7 cellular contexts compared by ENCODE assay signal in genomic region chr17:39400547-39401411, GRCh38. TPM values are rescaled to one million over a fixed set of nuclear protein-coding genes. Genes with fewer than 3 reads are reported as not detected.
DNase-seq lines count a peak whose midpoint lies in the region; ATAC-seq and TF ChIP-seq lines count a peak whose summit lies in the region.

No MANE protein-coding gene starts in this region.

- TF ChIP-seq CTCF in GM12875 (IDR thresholded peaks at IDR 0.05; ENCODE audit: borderline replicate concordance, insufficient read depth, low read depth, low read length), result no peak
- no peak for TF ChIP-seq CTCF in WI38 (IDR thresholded peaks at IDR 0.05; ENCODE audit: low read depth, low read length)
- TF ChIP-seq CTCF in fibroblast of mammary gland (conservative IDR thresholded peaks at IDR 0.05; ENCODE audit: control insufficient read depth, insufficient read depth, low read depth, low read length), result no peak

- H3K36me3 Mint-ChIP-seq in natural killer cell treated with Interleukin-12 subunit alpha and Interleukin-12 subunit beta and Interleukin-15 and Interleukin-18, amount 100 ng/mL, for 72 hours, result no peaks in the 10 kb centered on the region

- no peaks in the 10 kb centered on the region for H3K9me3 Mint-ChIP-seq in natural killer cell treated with Interleukin-12 subunit alpha and Interleukin-12 subunit beta and Interleukin-15 and Interleukin-18, amount 100 ng/mL, for 72 hours

- H3K4me3 ChIP-seq in GM12875 (ENCODE audit: low read depth, low read length) (peak overlapping the region; percentile 98), WI38 (ENCODE audit: low read depth, low read length) (peak overlapping the region; percentile 86), fibroblast of mammary gland (ENCODE audit: control insufficient read depth, low read depth, low read length) (peak overlapping the region; percentile 82)

- ATAC-seq in HG03175 (IDR thresholded peaks at IDR 0.05; ENCODE audit: unreplicated experiment), result peak; percentile 37
- peak in 1 of 2 donors; percentile 3 for ATAC-seq in natural killer cell treated with Interleukin-12 subunit alpha and Interleukin-12 subunit beta and Interleukin-15 and Interleukin-18, amount 100 ng/mL, for 72 hours
- no peak for ATAC-seq in HG02610 (IDR thresholded peaks at IDR 0.05; ENCODE audit: unreplicated experiment)

- H3K27me3 Mint-ChIP-seq in natural killer cell treated with Interleukin-12 subunit alpha and Interleukin-12 subunit beta and Interleukin-15 and Interleukin-18, amount 100 ng/mL, for 72 hours, result no peaks in the 10 kb centered on the region

- peaks cover 30 to 38% of the 10 kb centered on the region in 2 donors for H3K4me1 Mint-ChIP-seq in natural killer cell treated with Interleukin-12 subunit alpha and Interleukin-12 subunit beta and Interleukin-15 and Interleukin-18, amount 100 ng/mL, for 72 hours (ENCODE audit: low read depth in 2 of 2)

- peak overlapping the region; percentile 98 for H3K4me3 Mint-ChIP-seq in natural killer cell treated with Interleukin-12 subunit alpha and Interleukin-12 subunit beta and Interleukin-15 and Interleukin-18, amount 100 ng/mL, for 72 hours

- H3K27ac Mint-ChIP-seq in natural killer cell treated with Interleukin-12 subunit alpha and Interleukin-12 subunit beta and Interleukin-15 and Interleukin-18, amount 100 ng/mL, for 72 hours, result peak overlapping the region; percentile 76 to 93

- no peak for DNase-seq in fibroblast of mammary gland (ENCODE audit: low read depth)
- DNase-seq in natural killer cell treated with Interleukin-12 subunit alpha and Interleukin-12 subunit beta and Interleukin-15 and Interleukin-18, amount 100 ng/mL, for 72 hours (ENCODE audit: low spot score), result no peak
- no peak for DNase-seq in KG1 (lab: John Stamatoyannopoulos, UW)

RNA-seq across cellular contexts. Expression of gene FBXL20, which starts 0.6 kb away (rescaled TPM):
- total RNA-seq in natural killer cell treated with Interleukin-12 subunit alpha and Interleukin-12 subunit beta and Interleukin-15 and Interleukin-18, amount 100 ng/mL, for 72 hours, result 10 to 100 TPM; 14.4 to 18.3 TPM

RNA-seq across cellular contexts. Expression of gene MED1, which starts 50.3 kb away (rescaled TPM):
- 10 to 100 TPM; 66.1 to 67.2 TPM for total RNA-seq in natural killer cell treated with Interleukin-12 subunit alpha and Interleukin-12 subunit beta and Interleukin-15 and Interleukin-18, amount 100 ng/mL, for 72 hours
